ENCODE assay signal across 13 cellular contexts in the genomic region with DNA sequence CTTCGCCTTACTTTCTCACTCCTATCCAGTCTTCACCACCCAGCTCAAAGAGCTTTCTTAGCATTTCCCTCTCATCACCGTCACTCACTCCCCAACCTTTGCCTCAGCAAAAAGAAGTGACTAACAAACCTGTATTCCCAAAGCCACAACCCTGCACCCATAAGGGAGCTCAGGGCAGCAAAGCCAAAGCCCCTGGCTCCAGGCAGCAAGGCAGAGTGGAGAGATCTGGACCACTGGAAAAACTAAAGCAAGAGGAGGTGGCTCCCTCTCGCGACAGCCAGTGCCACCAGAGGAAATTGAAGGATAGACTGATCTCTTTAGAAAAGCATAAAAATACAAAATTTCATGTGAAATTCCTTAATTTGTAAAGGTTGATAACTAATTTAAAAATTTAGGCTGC.
"Had no signal": no experiment of that assay in that cellular context is flagged by ENCODE, and none has a peak within 500 bp of the region (broad histone marks: within the 10 kb centered on the region; RNA-seq: fewer than 3 reads in every experiment).

No MANE protein-coding gene starts in this region.

- H3K27ac ChIP-seq: coronary artery, neutrophil, thyroid gland had no signal

- H3K27me3 ChIP-seq: heart right ventricle, thyroid gland had no signal

- H3K4me3 ChIP-seq: coronary artery, heart right ventricle, thyroid gland had no signal

- H3K9me3 ChIP-seq: heart right ventricle, neutrophil, thyroid gland had no signal

- DNase-seq: activated CD4-positive, alpha-beta T cell treated with anti-CD3 and anti-CD28 coated beads, Interleukin-2, amount 50 U/mL, for 48 hours; activated CD8-positive, alpha-beta memory T cell treated with anti-CD3 and anti-CD28 coated beads, Interleukin-2, amount 50 U/mL, for 4 hours; activated gamma-delta T cell; activated T-cell treated with anti-CD3 and anti-CD28 coated beads, Interleukin-2, amount 50 U/mL, for 48 hours; central memory CD4-positive, alpha-beta T cell; effector CD8-positive, alpha-beta T cell; heart right ventricle; naive B cell; stimulated activated naive B cell treated with anti-CD40 and anti-IgM and Interleukin-4, amounts not matched to agents 10 μg/mL and 1 μg/mL and 100 μg/mL, for 72 hours; SW 1271; thyroid gland had no signal

- H3K36me3 ChIP-seq: heart right ventricle, neutrophil, thyroid gland had no signal

- ATAC-seq: heart right ventricle; stimulated activated naive B cell treated with anti-CD40 and anti-IgM and Interleukin-4, amounts not matched to agents 10 μg/mL and 1 μg/mL and 100 μg/mL, for 72 hours had no signal
